ENCODE assay signal across 27 cellular contexts in the genomic region with DNA sequence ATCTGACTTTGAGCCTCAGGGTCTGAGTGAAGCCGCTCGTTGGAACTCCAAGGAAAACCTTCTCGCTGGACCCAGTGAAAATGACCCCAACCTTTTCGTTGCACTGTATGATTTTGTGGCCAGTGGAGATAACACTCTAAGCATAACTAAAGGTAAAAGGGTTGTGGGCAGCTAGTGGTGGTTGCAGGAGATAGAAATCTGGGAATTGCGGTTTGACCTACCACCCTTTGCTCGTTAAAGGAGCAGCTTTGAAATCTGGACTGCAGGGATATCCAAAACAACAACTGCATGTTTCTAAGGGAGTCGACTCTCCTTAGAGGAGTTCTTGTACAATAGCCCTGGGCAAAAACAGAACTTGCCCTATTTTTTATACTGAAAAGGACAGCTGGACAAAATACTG. TPM values are rescaled to one million over a fixed set of nuclear protein-coding genes. Genes with fewer than 3 reads are reported as not detected.
DNase-seq lines count a peak whose midpoint lies in the region; ATAC-seq and TF ChIP-seq lines count a peak whose summit lies in the region.
"Had no signal": no experiment of that assay in that cellular context is flagged by ENCODE, and none has a peak within 500 bp of the region (broad histone marks: within the 10 kb centered on the region; RNA-seq: fewer than 3 reads in every experiment).

No MANE protein-coding gene starts in this region.

- H3K27me3 Mint-ChIP-seq in activated CD8-positive, alpha-beta T cell treated with anti-CD3 and anti-CD28 coated beads for 36 hours = no peaks in the 10 kb centered on the region
- H3K27me3 Mint-ChIP-seq: activated naive CD4-positive, alpha-beta T cell treated with anti-CD3 and anti-CD28 coated beads, Interleukin-2, amount 10 ng/mL, durations not matched to agents 7 days and 5 days; central memory CD8-positive, alpha-beta T cell had no signal

- H3K36me3 ChIP-seq in mesodermal cell (ENCODE audit: control insufficient read depth, insufficient read depth, low read length) (peaks cover 63% of the 10 kb centered on the region), uterus (no peaks in the 10 kb centered on the region)

- no peak for ATAC-seq in HG02938 (IDR thresholded peaks at IDR 0.05; ENCODE audit: unreplicated experiment)
- no peak for ATAC-seq in activated CD8-positive, alpha-beta T cell treated with anti-CD3 and anti-CD28 coated beads for 36 hours
- ATAC-seq: heart right ventricle, left colon, psoas muscle had no signal

- DNase-seq in SIG-M5 treated with dmso at 0.1 percent for 504 hours (lab: John Stamatoyannopoulos, UW; ENCODE audit: unreplicated experiment) (peak; percentile 16), SIG-M5 (lab: John Stamatoyannopoulos, UW) (no peak), SW480 (ENCODE audit: low spot score) (peak; percentile 68), uterus (no peak), middle frontal gyrus (ENCODE audit: extremely low spot score, low spot score) (no peak)
- DNase-seq in activated CD8-positive, alpha-beta T cell treated with anti-CD3 and anti-CD28 coated beads for 36 hours = no peak
- DNase-seq: activated CD4-positive, CD25-positive, alpha-beta regulatory T cell treated with anti-CD3 and anti-CD28 coated beads, Interleukin-2, amount 50 U/mL, for 72 hours; activated CD8-positive, alpha-beta memory T cell treated with anti-CD3 and anti-CD28 coated beads for 24 hours; activated naive CD4-positive, alpha-beta T cell treated with anti-CD3 and anti-CD28 coated beads, Interleukin-2, amount 10 ng/mL, durations not matched to agents 7 days and 5 days; activated T-cell treated with anti-CD3 and anti-CD28 coated beads, Interleukin-2, amount 50 U/mL, for 48 hours; AML-193; heart right ventricle; Kasumi-1; left colon; NCI-H1048; NCI-H1930; NK-92 treated with Interleukin-12 subunit alpha and Interleukin-12 subunit beta, amount 100 ng/mL, for 24 hours; psoas muscle; T1000 had no signal

- POLR2A ChIA-PET in activated CD8-positive, alpha-beta T cell treated with anti-CD3 and anti-CD28 coated beads for 36 hours (lab: Charles Lee) = no interaction called here

- H3K4me1 Mint-ChIP-seq in activated CD8-positive, alpha-beta T cell treated with anti-CD3 and anti-CD28 coated beads for 36 hours (ENCODE audit: low read depth) = peaks cover 4% of the 10 kb centered on the region
- H3K4me1 Mint-ChIP-seq: activated naive CD4-positive, alpha-beta T cell treated with anti-CD3 and anti-CD28 coated beads, Interleukin-2, amount 10 ng/mL, durations not matched to agents 7 days and 5 days had no signal

- intact Hi-C loops in uterus (cut with DNase I; ENCODE audit: low total_unique reads) = no loop called here
- intact Hi-C loops in activated CD8-positive, alpha-beta T cell treated with anti-CD3 and anti-CD28 coated beads for 36 hours (cut with micrococcal nuclease) = no loop called here

- peak overlapping the region; percentile 4 for H3K27ac ChIP-seq in mesodermal cell (ENCODE audit: low read depth, low read length, severe bottlenecking)
- peak overlapping the region; percentile 58 to 96 for H3K27ac ChIP-seq in uterus
- H3K27ac ChIP-seq: 22Rv1, psoas muscle, suprapubic skin had no signal

- H3K4me3 ChIP-seq in mesodermal cell (ENCODE audit: extremely low read depth, insufficient read depth, low read length, poor library complexity, severe bottlenecking) = no peak overlapping the region
- H3K4me3 ChIP-seq in uterus = no peak overlapping the region
- H3K4me3 ChIP-seq: heart right ventricle, psoas muscle, suprapubic skin had no signal

- no peak for TF ChIP-seq POLR2A in uterus (IDR thresholded peaks at IDR 0.05)

- H3K9me3 ChIP-seq in mesodermal cell (ENCODE audit: control insufficient read depth, low read length) (no peaks in the 10 kb centered on the region), uterus (no peaks in the 10 kb centered on the region)
- H3K9me3 ChIP-seq: heart right ventricle, psoas muscle, suprapubic skin had no signal

- H3K27me3 ChIP-seq in uterus = no peaks in the 10 kb centered on the region
- H3K27me3 ChIP-seq: heart right ventricle, suprapubic skin had no signal

- CTCF ChIA-PET in activated CD8-positive, alpha-beta T cell treated with anti-CD3 and anti-CD28 coated beads for 36 hours (lab: Charles Lee) = interaction anchor here (1.3 to 2.7 kb wide), 5 partner anchors 12 to 192 kb away, joined by 4 to 10 read pairs (median 4); no protein-coding TSS in a partner anchor

- peaks cover 18% of the 10 kb centered on the region for H3K4me1 ChIP-seq in mesodermal cell (ENCODE audit: control insufficient read depth, insufficient read depth, low read length, poor library complexity, severe bottlenecking)
- peaks cover 0 to 4% of the 10 kb centered on the region in 2 donors for H3K4me1 ChIP-seq in uterus

- H3K27ac Mint-ChIP-seq in activated CD8-positive, alpha-beta T cell treated with anti-CD3 and anti-CD28 coated beads for 36 hours = no peak overlapping the region
- H3K27ac Mint-ChIP-seq: activated naive CD4-positive, alpha-beta T cell treated with anti-CD3 and anti-CD28 coated beads, Interleukin-2, amount 10 ng/mL, durations not matched to agents 7 days and 5 days; nephron had no signal

- no peaks in the 10 kb centered on the region for H3K9me3 Mint-ChIP-seq in activated CD8-positive, alpha-beta T cell treated with anti-CD3 and anti-CD28 coated beads for 36 hours
- H3K9me3 Mint-ChIP-seq: activated naive CD4-positive, alpha-beta T cell treated with anti-CD3 and anti-CD28 coated beads, Interleukin-2, amount 10 ng/mL, durations not matched to agents 7 days and 5 days; central memory CD8-positive, alpha-beta T cell; nephron had no signal

- peaks cover 6% of the 10 kb centered on the region for H3K36me3 Mint-ChIP-seq in activated CD8-positive, alpha-beta T cell treated with anti-CD3 and anti-CD28 coated beads for 36 hours (ENCODE audit: low read depth)

- WGBS in mesodermal cell (ENCODE audit: insufficient coverage in 2 of 2), 2 experiments = 88 to 98% methylated on average over 5 to 6 of the region's 7 CpGs

- no peak for TF ChIP-seq CTCF in uterus (IDR thresholded peaks at IDR 0.05)
- no peak for TF ChIP-seq CTCF in activated CD8-positive, alpha-beta T cell treated with anti-CD3 and anti-CD28 coated beads for 36 hours (IDR thresholded peaks at IDR 0.05)

- H3K4me3 Mint-ChIP-seq in activated CD8-positive, alpha-beta T cell treated with anti-CD3 and anti-CD28 coated beads for 36 hours = no peak overlapping the region
- H3K4me3 Mint-ChIP-seq: activated naive CD4-positive, alpha-beta T cell treated with anti-CD3 and anti-CD28 coated beads, Interleukin-2, amount 10 ng/mL, durations not matched to agents 7 days and 5 days; central memory CD8-positive, alpha-beta T cell; nephron had no signal

RNA-seq across cellular contexts. Expression of gene ABL1, which starts 19.0 kb away (rescaled TPM):
- polyA plus RNA-seq in mesodermal cell (2013, experiment 1 of 2) = 64.2 TPM
- polyA plus RNA-seq in mesodermal cell (2013, experiment 2 of 2) = 57.6 TPM
- total RNA-seq in uterus = 100 to 1,000 TPM in 1 of 4 donors, 10 to 100 TPM in 3; 22.5 to 117 (median 57.8) TPM
- 10 to 100 TPM; 30.2 to 33.0 TPM for total RNA-seq in activated CD8-positive, alpha-beta T cell treated with anti-CD3 and anti-CD28 coated beads for 36 hours

RNA-seq across cellular contexts. Expression of gene QRFP, which starts 42.5 kb away (rescaled TPM):
- polyA plus RNA-seq in mesodermal cell (2013, experiment 1 of 2) = not detected
- not detected for polyA plus RNA-seq in mesodermal cell (2013, experiment 2 of 2)
- total RNA-seq in uterus = not detected
- total RNA-seq in activated CD8-positive, alpha-beta T cell treated with anti-CD3 and anti-CD28 coated beads for 36 hours = not detected
- total RNA-seq: heart right ventricle, left colon, mononuclear cell, psoas muscle, skeletal muscle tissue, suprapubic skin had no signal

Comparison
In these comparisons a context has a peak if more than half of its experiments do, and no peak if none do; other contexts are left out.
1. DNase-seq: peak in SIG-M5 treated with dmso at 0.1 percent for 504 hours (single experiment) and SW480 (single experiment); none in SIG-M5 (single experiment), uterus (0 of 2), activated CD8-positive, alpha-beta T cell treated with anti-CD3 and anti-CD28 coated beads for 36 hours (single experiment) and middle frontal gyrus (single experiment).